Comparison of ENCODE assay signal across 12 cellular contexts in genomic region chr1:193201021-193201420, GRCh38. TPM values are rescaled to one million over a fixed set of nuclear protein-coding genes. Genes with fewer than 3 reads are reported as not detected.
DNase-seq lines count a peak whose midpoint lies in the region; ATAC-seq and TF ChIP-seq lines count a peak whose summit lies in the region.
"Had no signal": no experiment of that assay in that cellular context is flagged by ENCODE, and none has a peak within 500 bp of the region (broad histone marks: within the 10 kb centered on the region; RNA-seq: fewer than 3 reads in every experiment).

No MANE protein-coding gene starts in this region.

- intact Hi-C loops in activated T-helper 1 cell treated with anti-CD3 and anti-CD28 coated beads, Interleukin-12 subunit alpha, Interleukin-12 subunit beta, Interleukin-2, Interleukin-4 antibody, amounts not matched to agents 30 ng/mL and 10 ng/mL and 1 ng/mL, durations not matched to agents 14 hours and 24 hours and 36 hours (cut with micrococcal nuclease) = no loop called here

- H3K27ac Mint-ChIP-seq in activated naive CD4-positive, alpha-beta T cell treated with anti-CD3 and anti-CD28 coated beads, Interleukin-2, amount 50 U/mL, for 24 hours = peak overlapping the region; percentile 41
- H3K27ac Mint-ChIP-seq in nephron progenitor cell (peak overlapping the region; percentile 1), progenitor cell of endocrine pancreas (no peak overlapping the region)
- H3K27ac Mint-ChIP-seq in activated T-helper 1 cell treated with anti-CD3 and anti-CD28 coated beads, Interleukin-12 subunit alpha, Interleukin-12 subunit beta, Interleukin-2, Interleukin-4 antibody, amounts not matched to agents 30 ng/mL and 10 ng/mL and 1 ng/mL, durations not matched to agents 14 hours and 24 hours and 36 hours = no peak overlapping the region
- H3K27ac Mint-ChIP-seq: B cell; CD8-positive, alpha-beta memory T cell had no signal

- ATAC-seq in left lobe of liver = peak; percentile 82

- no peak overlapping the region for H3K4me3 Mint-ChIP-seq in activated naive CD4-positive, alpha-beta T cell treated with anti-CD3 and anti-CD28 coated beads, Interleukin-2, amount 50 U/mL, for 24 hours
- no peak overlapping the region for H3K4me3 Mint-ChIP-seq in nephron progenitor cell
- no peak overlapping the region for H3K4me3 Mint-ChIP-seq in activated T-helper 1 cell treated with anti-CD3 and anti-CD28 coated beads, Interleukin-12 subunit alpha, Interleukin-12 subunit beta, Interleukin-2, Interleukin-4 antibody, amounts not matched to agents 30 ng/mL and 10 ng/mL and 1 ng/mL, durations not matched to agents 14 hours and 24 hours and 36 hours
- no peak overlapping the region for H3K4me3 Mint-ChIP-seq in progenitor cell of endocrine pancreas (ENCODE audit: low read depth)
- H3K4me3 Mint-ChIP-seq: B cell; CD8-positive, alpha-beta memory T cell had no signal

- peaks cover 17% of the 10 kb centered on the region for H3K36me3 Mint-ChIP-seq in activated naive CD4-positive, alpha-beta T cell treated with anti-CD3 and anti-CD28 coated beads, Interleukin-2, amount 50 U/mL, for 24 hours
- H3K36me3 Mint-ChIP-seq in nephron progenitor cell (ENCODE audit: low read depth) (peaks cover 49% of the 10 kb centered on the region), progenitor cell of endocrine pancreas (ENCODE audit: insufficient read depth) (peaks cover 21% of the 10 kb centered on the region)
- H3K36me3 Mint-ChIP-seq in activated T-helper 1 cell treated with anti-CD3 and anti-CD28 coated beads, Interleukin-12 subunit alpha, Interleukin-12 subunit beta, Interleukin-2, Interleukin-4 antibody, amounts not matched to agents 30 ng/mL and 10 ng/mL and 1 ng/mL, durations not matched to agents 14 hours and 24 hours and 36 hours (ENCODE audit: low read depth) = peaks cover 28% of the 10 kb centered on the region

- H3K9me3 Mint-ChIP-seq in activated naive CD4-positive, alpha-beta T cell treated with anti-CD3 and anti-CD28 coated beads, Interleukin-2, amount 50 U/mL, for 24 hours = peaks cover 6% of the 10 kb centered on the region
- H3K9me3 Mint-ChIP-seq in nephron progenitor cell (peaks cover 12% of the 10 kb centered on the region), progenitor cell of endocrine pancreas (ENCODE audit: low read depth) (peaks cover 8% of the 10 kb centered on the region)
- no peaks in the 10 kb centered on the region for H3K9me3 Mint-ChIP-seq in activated T-helper 1 cell treated with anti-CD3 and anti-CD28 coated beads, Interleukin-12 subunit alpha, Interleukin-12 subunit beta, Interleukin-2, Interleukin-4 antibody, amounts not matched to agents 30 ng/mL and 10 ng/mL and 1 ng/mL, durations not matched to agents 14 hours and 24 hours and 36 hours

- no peaks in the 10 kb centered on the region for H3K27me3 Mint-ChIP-seq in activated naive CD4-positive, alpha-beta T cell treated with anti-CD3 and anti-CD28 coated beads, Interleukin-2, amount 50 U/mL, for 24 hours
- H3K27me3 Mint-ChIP-seq in nephron progenitor cell (ENCODE audit: low read depth, poor library complexity) = no peaks in the 10 kb centered on the region
- H3K27me3 Mint-ChIP-seq in activated T-helper 1 cell treated with anti-CD3 and anti-CD28 coated beads, Interleukin-12 subunit alpha, Interleukin-12 subunit beta, Interleukin-2, Interleukin-4 antibody, amounts not matched to agents 30 ng/mL and 10 ng/mL and 1 ng/mL, durations not matched to agents 14 hours and 24 hours and 36 hours (ENCODE audit: insufficient read depth) = no peaks in the 10 kb centered on the region
- H3K27me3 Mint-ChIP-seq in progenitor cell of endocrine pancreas = no peaks in the 10 kb centered on the region
- H3K27me3 Mint-ChIP-seq: B cell had no signal

- DNase-seq in activated naive CD4-positive, alpha-beta T cell treated with Interleukin-2 at 50 U/mL for 16 hours = no peak
- no peak for DNase-seq in left lobe of liver (ENCODE audit: low spot score)
- DNase-seq in nephron progenitor cell = no peak
- DNase-seq in NOMO-1 treated with dmso at 0.1 percent for 144 hours (lab: John Stamatoyannopoulos, UW; ENCODE audit: unreplicated experiment) = no peak
- no peak for DNase-seq in activated T-helper 1 cell treated with anti-CD3 and anti-CD28 coated beads, Interleukin-12 subunit alpha, Interleukin-12 subunit beta, Interleukin-2, Interleukin-4 antibody, amounts not matched to agents 30 ng/mL and 10 ng/mL and 1 ng/mL, durations not matched to agents 14 hours and 24 hours and 36 hours (ENCODE audit: low spot score)
- no peak for DNase-seq in progenitor cell of endocrine pancreas (ENCODE audit: low spot score, unreplicated experiment)
- DNase-seq: CD8-positive, alpha-beta memory T cell; COR-L47; GM23248; HCEC 1CT had no signal

- peaks cover 26% of the 10 kb centered on the region for H3K4me1 Mint-ChIP-seq in activated naive CD4-positive, alpha-beta T cell treated with anti-CD3 and anti-CD28 coated beads, Interleukin-2, amount 50 U/mL, for 24 hours
- H3K4me1 Mint-ChIP-seq in nephron progenitor cell (peaks cover 5% of the 10 kb centered on the region), progenitor cell of endocrine pancreas (ENCODE audit: low read depth) (no peaks in the 10 kb centered on the region)
- H3K4me1 Mint-ChIP-seq in activated T-helper 1 cell treated with anti-CD3 and anti-CD28 coated beads, Interleukin-12 subunit alpha, Interleukin-12 subunit beta, Interleukin-2, Interleukin-4 antibody, amounts not matched to agents 30 ng/mL and 10 ng/mL and 1 ng/mL, durations not matched to agents 14 hours and 24 hours and 36 hours (ENCODE audit: low read depth) = peaks cover 12% of the 10 kb centered on the region

- TF ChIP-seq CTCF in nephron progenitor cell (IDR thresholded peaks at IDR 0.05) (no peak), progenitor cell of endocrine pancreas (IDR thresholded peaks at IDR 0.05; ENCODE audit: unreplicated experiment) (no peak)

RNA-seq across cellular contexts. Expression of gene B3GALT2, which starts 14.6 kb away (rescaled TPM):
- total RNA-seq in left lobe of liver (0.13 TPM), progenitor cell of endocrine pancreas (0.44 and 0.79 TPM in 2 replicates)
- total RNA-seq in activated T-helper 1 cell treated with anti-CD3 and anti-CD28 coated beads, Interleukin-12 subunit alpha, Interleukin-12 subunit beta, Interleukin-2, Interleukin-4 antibody, amounts not matched to agents 30 ng/mL and 10 ng/mL and 1 ng/mL, durations not matched to agents 14 hours and 24 hours and 36 hours = 0.13 TPM in 1 of 2 replicates, not detected in the other

Comparison
In these comparisons a context has a peak if more than half of its experiments do, and no peak if none do; other contexts are left out.
1. H3K27ac Mint-ChIP-seq: peak in activated naive CD4-positive, alpha-beta T cell treated with anti-CD3 and anti-CD28 coated beads, Interleukin-2, amount 50 U/mL, for 24 hours (single experiment) and nephron progenitor cell (single experiment); none in activated T-helper 1 cell treated with anti-CD3 and anti-CD28 coated beads, Interleukin-12 subunit alpha, Interleukin-12 subunit beta, Interleukin-2, Interleukin-4 antibody, amounts not matched to agents 30 ng/mL and 10 ng/mL and 1 ng/mL, durations not matched to agents 14 hours and 24 hours and 36 hours (single experiment) and progenitor cell of endocrine pancreas (single experiment).